ENCODE assay signal across 13 cellular contexts in genomic region chr11:121478895-121479281, GRCh38. TPM values are rescaled to one million over a fixed set of nuclear protein-coding genes. Genes with fewer than 3 reads are reported as not detected.
A peak's percentile ranks its signal among the peaks of the same experiment; 100 is the strongest.
DNase-seq lines count a peak whose midpoint lies in the region; ATAC-seq and TF ChIP-seq lines count a peak whose summit lies in the region.
"Had no signal": no experiment of that assay in that cellular context is flagged by ENCODE, and none has a peak within 500 bp of the region (broad histone marks: within the 10 kb centered on the region; RNA-seq: fewer than 3 reads in every experiment).

No MANE protein-coding gene starts in this region.

- H3K4me3 Mint-ChIP-seq in neural progenitor cell: no peak overlapping the region
- H3K4me3 Mint-ChIP-seq: stimulated activated naive CD8-positive, alpha-beta T cell treated with anti-CD3 and anti-CD28 coated beads, Interleukin-15, Interleukin-2, amounts not matched to agents 100 ng/mL and 50 ng/mL, for 24 hours had no signal

- peak overlapping the region; percentile 74 for H3K27ac Mint-ChIP-seq in neural progenitor cell
- H3K27ac Mint-ChIP-seq: stimulated activated naive CD8-positive, alpha-beta T cell treated with anti-CD3 and anti-CD28 coated beads, Interleukin-15, Interleukin-2, amounts not matched to agents 100 ng/mL and 50 ng/mL, for 24 hours had no signal

- H3K4me3 ChIP-seq in DND-41 (ENCODE audit: low read depth in 1 of 2, low read length in 2 of 2): no peak overlapping the region
- no peak overlapping the region for H3K4me3 ChIP-seq in iPS DF 6.9 (ENCODE audit: low read length)
- H3K4me3 ChIP-seq in neural progenitor cell: peak overlapping the region; percentile 11

- peaks cover 12% of the 10 kb centered on the region for H3K27me3 Mint-ChIP-seq in neural progenitor cell (ENCODE audit: insufficient read depth, low read depth)
- H3K27me3 Mint-ChIP-seq: stimulated activated naive CD8-positive, alpha-beta T cell treated with anti-CD3 and anti-CD28 coated beads, Interleukin-15, Interleukin-2, amounts not matched to agents 100 ng/mL and 50 ng/mL, for 24 hours had no signal

- no peaks in the 10 kb centered on the region for H3K36me3 Mint-ChIP-seq in neural progenitor cell

- whole genome bisulfite sequencing in iPS DF 6.9 (ENCODE audit: insufficient coverage, insufficient read length): no CpG with 5 or more reads among the region's 18 CpGs

- H3K9me3 ChIP-seq in DND-41 (ENCODE audit: insufficient read depth, low read length, severe bottlenecking) (no peaks in the 10 kb centered on the region), iPS DF 6.9 (ENCODE audit: control insufficient read depth, insufficient read depth, low read length) (no peaks in the 10 kb centered on the region), neural progenitor cell (ENCODE audit: low read depth) (no peaks in the 10 kb centered on the region)

- no peak overlapping the region for H3K9ac ChIP-seq in DND-41 (ENCODE audit: low read depth, low read length)
- H3K9ac ChIP-seq in neural progenitor cell: no peak overlapping the region

- H3K9me3 Mint-ChIP-seq in neural progenitor cell: peaks cover 2% of the 10 kb centered on the region
- H3K9me3 Mint-ChIP-seq: stimulated activated naive CD8-positive, alpha-beta T cell treated with anti-CD3 and anti-CD28 coated beads, Interleukin-15, Interleukin-2, amounts not matched to agents 100 ng/mL and 50 ng/mL, for 24 hours had no signal

- peaks cover 40% of the 10 kb centered on the region for H3K36me3 ChIP-seq in DND-41 (ENCODE audit: insufficient read depth, low read length)
- no peaks in the 10 kb centered on the region for H3K36me3 ChIP-seq in iPS DF 6.9 (ENCODE audit: control insufficient read depth, insufficient read depth, low read length)
- no peaks in the 10 kb centered on the region for H3K36me3 ChIP-seq in neural progenitor cell

- H3K4me1 ChIP-seq in DND-41 (ENCODE audit: insufficient read depth, low read length): peaks cover 52% of the 10 kb centered on the region
- H3K4me1 ChIP-seq in iPS DF 6.9 (ENCODE audit: control insufficient read depth, insufficient read depth, low read length): peaks cover 19% of the 10 kb centered on the region
- H3K4me1 ChIP-seq in neural progenitor cell: peaks cover 30% of the 10 kb centered on the region

- H3K4me2 ChIP-seq in DND-41 (ENCODE audit: insufficient read depth, low read length) (no peak overlapping the region), neural progenitor cell (peak overlapping the region; percentile 72)

- peaks cover 24% of the 10 kb centered on the region for H3K4me1 Mint-ChIP-seq in neural progenitor cell

- ATAC-seq in DND-41 (ENCODE audit: insufficient read depth, low read depth) (no peak), GM19351 (IDR thresholded peaks at IDR 0.05; ENCODE audit: unreplicated experiment) (no peak), GM18873 (IDR thresholded peaks at IDR 0.05; ENCODE audit: low FRiP score, unreplicated experiment) (no peak), HG03378 (IDR thresholded peaks at IDR 0.05; ENCODE audit: unreplicated experiment) (no peak)
- ATAC-seq: left ventricle myocardium superior had no signal

- H3F3A ChIP-seq in neural progenitor cell (ENCODE audit: low read depth): peaks cover 24% of the 10 kb centered on the region

- no peak for TF ChIP-seq CTCF in DND-41 (IDR thresholded peaks at IDR 0.05; ENCODE audit: borderline replicate concordance, extremely low read depth, low read length, poor library complexity, severe bottlenecking)
- TF ChIP-seq CTCF in neural progenitor cell (IDR thresholded peaks at IDR 0.05): no peak

- H4K20me1 ChIP-seq in DND-41 (ENCODE audit: insufficient read depth, low read length) (no peaks in the 10 kb centered on the region), neural progenitor cell (ENCODE audit: low read depth) (no peaks in the 10 kb centered on the region)

- H3K27me3 ChIP-seq in DND-41 (ENCODE audit: insufficient read depth, low read length, poor library complexity): no peaks in the 10 kb centered on the region
- no peaks in the 10 kb centered on the region for H3K27me3 ChIP-seq in iPS DF 6.9 (ENCODE audit: control insufficient read depth, insufficient read depth, low read length)
- H3K27me3 ChIP-seq in neural progenitor cell: no peaks in the 10 kb centered on the region

- H3K79me2 ChIP-seq in DND-41 (ENCODE audit: insufficient read depth, low read length) (peaks cover 14% of the 10 kb centered on the region), neural progenitor cell (ENCODE audit: low read depth) (peaks cover 3% of the 10 kb centered on the region)

- H3K27ac ChIP-seq in DND-41 (ENCODE audit: low read length) (peak overlapping the region; percentile 17; the same call in 1 of the 2 replicates), iPS DF 6.9 (ENCODE audit: low read length) (peak overlapping the region; percentile 20), neural progenitor cell (peak overlapping the region; percentile 90)

- no peak for DNase-seq in DND-41
- DNase-seq in NCI-H526 treated with DMSO at 0.1 percent for 48 hours (lab: John Stamatoyannopoulos, UW): peak; percentile 74
- no peak for DNase-seq in iPS DF 6.9 (ENCODE audit: low read depth, low spot score)
- peak; percentile 28 for DNase-seq in neural progenitor cell (ENCODE audit: low spot score)
- no peak for DNase-seq in GM19240 (ENCODE audit: insufficient read length, low spot score)
- DNase-seq: cerebellar nuclear complex, erythroblast, left ventricle myocardium superior, T-helper 2 cell had no signal

- no peak overlapping the region for H2AFZ ChIP-seq in DND-41 (ENCODE audit: low read depth, low read length)
- H2AFZ ChIP-seq in neural progenitor cell (replicated peaks): peak overlapping the region; percentile 57

RNA-seq across cellular contexts. Expression of gene SORL1, which starts 26.8 kb away (rescaled TPM):
- 45.6 and 46.0 TPM in 2 replicates for total RNA-seq in neural progenitor cell (ENCODE audit: low replicate concordance)

Comparison
In these comparisons a context has a peak if more than half of its experiments do, and no peak if none do; other contexts are left out.
1. DNase-seq: peak in NCI-H526 treated with DMSO at 0.1 percent for 48 hours (single experiment) and neural progenitor cell (single experiment); none in DND-41 (single experiment), iPS DF 6.9 (single experiment) and GM19240 (single experiment).
2. H3K27ac ChIP-seq: peak in every context shown above with its lines; median percentile 90 in neural progenitor cell; 20 in iPS DF 6.9; 17 in DND-41.